ENCODE assay signal across 6 cellular contexts in the genomic region with DNA sequence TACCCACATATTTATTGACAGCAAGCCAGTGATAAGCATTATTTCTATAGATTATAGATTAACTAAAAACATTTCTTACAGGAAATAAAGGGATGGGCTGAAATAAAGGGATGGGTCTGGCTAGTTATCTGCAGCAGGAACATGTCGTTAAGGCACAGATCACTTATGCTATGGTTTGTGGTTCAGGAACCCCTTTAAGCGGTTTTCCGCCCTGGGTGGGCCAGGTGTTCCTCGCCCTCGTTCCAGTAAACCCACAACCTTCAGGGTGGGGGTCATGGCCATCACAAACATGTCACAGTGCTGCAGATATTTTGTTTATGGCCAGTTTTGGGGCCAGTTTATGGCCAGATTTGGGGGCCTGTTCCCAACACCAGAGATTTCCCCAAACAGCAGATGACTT. TPM values are rescaled to one million over a fixed set of nuclear protein-coding genes. Genes with fewer than 3 reads are reported as not detected.
"Had no signal": no experiment of that assay in that cellular context is flagged by ENCODE, and none has a peak within 500 bp of the region (broad histone marks: within the 10 kb centered on the region; RNA-seq: fewer than 3 reads in every experiment).

No MANE protein-coding gene starts in this region.

RNA-seq across cellular contexts. Expression of a gene that starts 29.5 kb away (rescaled TPM):
- total RNA-seq: SJSA1 had no signal

RNA-seq across cellular contexts. Expression of a gene that starts 34.1 kb away (rescaled TPM):
- total RNA-seq: activated B cell treated with CpG ODN at 0.5 μM for 24 hours; activated CD4-positive, alpha-beta memory T cell treated with anti-CD3 and anti-CD28 coated beads for 36 hours; activated CD4-positive, alpha-beta T cell treated with anti-CD3 and anti-CD28 coated beads, Interleukin-2, amount 10 ng/mL, durations not matched to agents 24 days and 14 days; activated CD8-positive, alpha-beta memory T cell treated with anti-CD3 and anti-CD28 coated beads for 36 hours; T-helper 1 cell treated with Interleukin-12 subunit alpha and Interleukin-12 subunit beta and Interleukin-4 antibody, amounts not matched to agents 30 ng/mL and 1 ng/mL, for 36 hours had no signal
